Comparison of ENCODE assay signal across 8 cellular contexts in genomic region chr14:63642656-63643382, GRCh38. TPM values are rescaled to one million over a fixed set of nuclear protein-coding genes. Genes with fewer than 3 reads are reported as not detected.
A peak's percentile ranks its signal among the peaks of the same experiment; 100 is the strongest.
DNase-seq lines count a peak whose midpoint lies in the region; ATAC-seq and TF ChIP-seq lines count a peak whose summit lies in the region.

No MANE protein-coding gene starts in this region.

- peak overlapping the region; percentile 93 for H3K4me3 Mint-ChIP-seq in activated naive CD4-positive, alpha-beta T cell treated with anti-CD3 and anti-CD28 coated beads, Interleukin-2, amount 50 U/mL, for 24 hours

- peaks cover 3 to 11% of the 10 kb centered on the region in 2 donors for H3K4me1 ChIP-seq in ascending aorta
- no peaks in the 10 kb centered on the region for H3K4me1 ChIP-seq in right lobe of liver
- no peaks in the 10 kb centered on the region for H3K4me1 ChIP-seq in urinary bladder (ENCODE audit: insufficient read depth)

- H3K27ac ChIP-seq in ascending aorta (peak overlapping the region; percentile 93 to 94), right lobe of liver (peak overlapping the region; percentile 84 to 96 (median 88)), urinary bladder (ENCODE audit: low read depth) (no peak overlapping the region)

- H3K9me3 Mint-ChIP-seq in activated naive CD4-positive, alpha-beta T cell treated with anti-CD3 and anti-CD28 coated beads, Interleukin-2, amount 50 U/mL, for 24 hours: no peaks in the 10 kb centered on the region

- no peak for DNase-seq in activated naive CD4-positive, alpha-beta T cell treated with Interleukin-2 at 50 U/mL for 16 hours
- DNase-seq in ascending aorta (ENCODE audit: low spot score in 2 of 2) (no peak), right lobe of liver (no peak), SIG-M5 treated with dmso at 0.1 percent for 504 hours (lab: John Stamatoyannopoulos, UW; ENCODE audit: unreplicated experiment) (no peak)

- intact Hi-C loops in ascending aorta (cut with DNase I) (loop anchor here (2.0 to 10.0 kb wide), 3 partner anchors 84 to 1272 kb away; partner anchors contain the start of genes CHURC1, ZBTB1 and ZBTB25), right lobe of liver (cut with DNase I) (no loop called here)

- TF ChIP-seq CTCF in ascending aorta (IDR thresholded peaks at IDR 0.05): no peak
- no peak for TF ChIP-seq CTCF in right lobe of liver (IDR thresholded peaks at IDR 0.05)

- no peaks in the 10 kb centered on the region for H3K9me3 ChIP-seq in ascending aorta
- H3K9me3 ChIP-seq in right lobe of liver: no peaks in the 10 kb centered on the region

- H3K27me3 ChIP-seq in ascending aorta (no peaks in the 10 kb centered on the region), right lobe of liver (no peaks in the 10 kb centered on the region)

- peak overlapping the region; percentile 98 for H3K27ac Mint-ChIP-seq in activated naive CD4-positive, alpha-beta T cell treated with anti-CD3 and anti-CD28 coated beads, Interleukin-2, amount 50 U/mL, for 24 hours

- 68% methylated on average over 8 of the region's 8 CpGs for WGBS in right lobe of liver (ENCODE audit: insufficient coverage, low coverage, low lambda C conversion rate, missing lambda C conversion rate)
- 59% methylated on average over 8 of the region's 8 CpGs for WGBS in urinary bladder

- peaks cover 15% of the 10 kb centered on the region for H3K36me3 Mint-ChIP-seq in activated naive CD4-positive, alpha-beta T cell treated with anti-CD3 and anti-CD28 coated beads, Interleukin-2, amount 50 U/mL, for 24 hours

- no peak for TF ChIP-seq POLR2A in right lobe of liver (IDR thresholded peaks at IDR 0.05)

- ATAC-seq in right lobe of liver: no peak
- no peak for ATAC-seq in HG02884 (IDR thresholded peaks at IDR 0.05; ENCODE audit: unreplicated experiment)
- no peak for ATAC-seq in HG02938 (IDR thresholded peaks at IDR 0.05; ENCODE audit: unreplicated experiment)

- peak overlapping the region; percentile 79 to 83 for H3K4me3 ChIP-seq in ascending aorta
- peak overlapping the region; percentile 46 to 68 (median 57) for H3K4me3 ChIP-seq in right lobe of liver
- peak overlapping the region; percentile 31 for H3K4me3 ChIP-seq in urinary bladder (ENCODE audit: low read depth, low read length)

- H3K36me3 ChIP-seq in ascending aorta (no peaks in the 10 kb centered on the region), right lobe of liver (no peaks in the 10 kb centered on the region), urinary bladder (ENCODE audit: insufficient read depth) (no peaks in the 10 kb centered on the region)

- peaks cover 41% of the 10 kb centered on the region for H3K4me1 Mint-ChIP-seq in activated naive CD4-positive, alpha-beta T cell treated with anti-CD3 and anti-CD28 coated beads, Interleukin-2, amount 50 U/mL, for 24 hours

- no peaks in the 10 kb centered on the region for H3K27me3 Mint-ChIP-seq in activated naive CD4-positive, alpha-beta T cell treated with anti-CD3 and anti-CD28 coated beads, Interleukin-2, amount 50 U/mL, for 24 hours

RNA-seq across cellular contexts. Expression of gene WDR89, which starts 1.1 kb away (rescaled TPM):
- total RNA-seq in ascending aorta (not detected), right lobe of liver (1 to 10 TPM; 3.3 to 7.9 (median 5.8) TPM), urinary bladder (28.3 TPM)
- polyA plus RNA-seq in urinary bladder: 8.1 TPM

Comparison
In these comparisons a context has a peak if more than half of its experiments do, and no peak if none do; other contexts are left out.
1. H3K4me3 ChIP-seq: peak in every context shown above with its lines; median percentile 81 in ascending aorta; 57 in right lobe of liver; 31 in urinary bladder.